ENCODE assay signal across 12 cellular contexts in genomic region chr16:20874088-20874581, GRCh38. TPM values are rescaled to one million over a fixed set of nuclear protein-coding genes. Genes with fewer than 3 reads are reported as not detected.
DNase-seq lines count a peak whose midpoint lies in the region; ATAC-seq and TF ChIP-seq lines count a peak whose summit lies in the region.
"Had no signal": no experiment of that assay in that cellular context is flagged by ENCODE, and none has a peak within 500 bp of the region (broad histone marks: within the 10 kb centered on the region; RNA-seq: fewer than 3 reads in every experiment).

No MANE protein-coding gene starts in this region.

- H4K20me1 ChIP-seq in BLaER1 treated with 17β-estradiol and CSF1 and Interleukin-3, amounts not matched to agents 10 nM and 100 nM, result peaks cover 0 to 100% (median 45%) of the 10 kb centered on the region in 11 experiments; a peak in 17 of 22 replicates
- H4K20me1 ChIP-seq in hepatocyte (ENCODE audit: insufficient read depth, poor library complexity, severe bottlenecking), result peaks cover 49% of the 10 kb centered on the region

- H3K9me3 ChIP-seq in BLaER1 treated with 17β-estradiol and CSF1 and Interleukin-3, amounts not matched to agents 10 nM and 100 nM (replicated peaks in 1 of 11), result 0 out of 22 replicates have a peak, but pooled peaks cover 0 to 5% (median 0%) of the 10 kb centered on the region in 11 experiments
- H3K9me3 ChIP-seq in hepatocyte (ENCODE audit: low read depth), result no peaks in the 10 kb centered on the region
- H3K9me3 ChIP-seq: gastrocnemius medialis, left lung, psoas muscle, SJCRH30 had no signal

- no peaks in the 10 kb centered on the region for H3K27me3 ChIP-seq in BLaER1 treated with 17β-estradiol and CSF1 and Interleukin-3, amounts not matched to agents 10 nM and 100 nM
- H3K27me3 ChIP-seq in hepatocyte, result no peaks in the 10 kb centered on the region
- H3K27me3 ChIP-seq: gastrocnemius medialis, left lung, SJCRH30 had no signal

- DNase-seq in hepatocyte (ENCODE audit: low spot score), result no peak
- no peak for DNase-seq in GM20000 (ENCODE audit: low spot score)
- DNase-seq in AG20443 (ENCODE audit: low spot score), result no peak
- DNase-seq: gastrocnemius medialis, left lung, psoas muscle, SJCRH30 had no signal

- TF ChIP-seq CTCF in VCaP (conservative IDR thresholded peaks at IDR 0.05), result no peak
- TF ChIP-seq CTCF in hepatocyte (IDR thresholded peaks at IDR 0.05; ENCODE audit: poor library complexity), result no peak
- TF ChIP-seq CTCF in GM20000 (IDR thresholded peaks at IDR 0.05; ENCODE audit: extremely low read depth, missing control alignments), result no peak

- H3K9me2 ChIP-seq in hepatocyte (replicated peaks; ENCODE audit: insufficient read depth), result no peaks in the 10 kb centered on the region

- H3K79me2 ChIP-seq in hepatocyte, result peaks cover 95% of the 10 kb centered on the region

- peaks cover 24 to 98% (median 55%) of the 10 kb centered on the region in 10 experiments for H3K4me1 ChIP-seq in BLaER1 treated with 17β-estradiol and CSF1 and Interleukin-3, amounts not matched to agents 10 nM and 100 nM
- peaks cover 47% of the 10 kb centered on the region for H3K4me1 ChIP-seq in hepatocyte (ENCODE audit: insufficient read depth)
- H3K4me1 ChIP-seq: SJCRH30 had no signal

- H2AFZ ChIP-seq in hepatocyte, result no peak overlapping the region

- no peak overlapping the region for H3K9ac ChIP-seq in BLaER1 treated with 17β-estradiol and CSF1 and Interleukin-3, amounts not matched to agents 10 nM and 100 nM

- peak; percentile 25 for ATAC-seq in GM19395 (IDR thresholded peaks at IDR 0.05; ENCODE audit: unreplicated experiment)
- no peak for ATAC-seq in HG03139 (IDR thresholded peaks at IDR 0.05; ENCODE audit: unreplicated experiment)
- no peak for ATAC-seq in GM21447 (IDR thresholded peaks at IDR 0.05; ENCODE audit: unreplicated experiment)
- ATAC-seq: gastrocnemius medialis had no signal

- H3K4me2 ChIP-seq in BLaER1 treated with 17β-estradiol and CSF1 and Interleukin-3, amounts not matched to agents 10 nM and 100 nM, result peak overlapping the region in 6 of 11 experiments; percentile 4 to 79 (median 50); a peak in 10 of 22 replicates
- peak overlapping the region; percentile 42 for H3K4me2 ChIP-seq in hepatocyte

- no peak overlapping the region; a peak in 1 of 22 replicates for H3K27ac ChIP-seq in BLaER1 treated with 17β-estradiol and CSF1 and Interleukin-3, amounts not matched to agents 10 nM and 100 nM
- H3K27ac ChIP-seq in VCaP (peak overlapping the region; percentile 71), hepatocyte (peak overlapping the region; percentile 45)
- H3K27ac ChIP-seq: gastrocnemius medialis, psoas muscle, SJCRH30 had no signal

- 84% methylated on average over 4 of the region's 4 CpGs for WGBS in hepatocyte (ENCODE audit: low lambda C conversion rate, missing lambda C conversion rate)

- H3K4me3 ChIP-seq in BLaER1 treated with 17β-estradiol and CSF1 and Interleukin-3, amounts not matched to agents 10 nM and 100 nM, result no peak overlapping the region
- no peak overlapping the region for H3K4me3 ChIP-seq in hepatocyte
- H3K4me3 ChIP-seq: gastrocnemius medialis, left lung, psoas muscle, SJCRH30 had no signal

- peaks cover 0 to 77% (median 24%) of the 10 kb centered on the region in 11 experiments; a peak in 16 of 22 replicates for H3K36me3 ChIP-seq in BLaER1 treated with 17β-estradiol and CSF1 and Interleukin-3, amounts not matched to agents 10 nM and 100 nM
- no peaks in the 10 kb centered on the region for H3K36me3 ChIP-seq in hepatocyte (replicated peaks; ENCODE audit: insufficient read depth, low read depth)
- H3K36me3 ChIP-seq: gastrocnemius medialis, left lung, SJCRH30 had no signal

RNA-seq across cellular contexts. Expression of gene DCUN1D3, which starts 26.0 kb away (rescaled TPM):
- total RNA-seq in hepatocyte, result 38.1 and 40.3 TPM in 2 replicates
- polyA plus RNA-seq in hepatocyte, result 10.3 and 15.0 TPM in 2 replicates

RNA-seq across cellular contexts. Expression of gene LYRM1, which starts 26.4 kb away (rescaled TPM):
- 60.0 and 61.5 TPM in 2 replicates for total RNA-seq in hepatocyte
- polyA plus RNA-seq in hepatocyte, result 48.9 and 57.3 TPM in 2 replicates

Comparison
In these comparisons a context has a peak if more than half of its experiments do, and no peak if none do; other contexts are left out.
1. H3K27ac ChIP-seq: peak in VCaP (single experiment) and hepatocyte (single experiment); none in BLaER1 treated with 17β-estradiol and CSF1 and Interleukin-3, amounts not matched to agents 10 nM and 100 nM (0 of 11).